Comparison of ENCODE assay signal across 1 cellular context in genomic region chr10:91923371-91924211, GRCh38.
TF ChIP-seq lines count a peak whose summit lies in the region.

TSS of gene BTAF1 (plus strand) at chr10:91923770. CDS start at chr10:91924077, 307 bp downstream.

TF ChIP-seq in HEK293, 187 proteins besides CTCF, POLR2A, EP300 and RAD21 (continued from another document and continues in another):
- peak; percentile 91 for TF ChIP-seq ZNF518A (tag by site-specific recombination; conservative IDR thresholded peaks at IDR 0.05; ENCODE audit: low read depth)
- TF ChIP-seq ZNF654 (tag by site-specific recombination; IDR thresholded peaks at IDR 0.05; ENCODE audit: low read depth) = no peak; the same call in 1 of the 2 replicates
- no peak for TF ChIP-seq ZNF214 (tag by site-specific recombination; IDR thresholded peaks at IDR 0.05; ENCODE audit: borderline replicate concordance)
- TF ChIP-seq ZNF423 (tag by site-specific recombination; IDR thresholded peaks at IDR 0.05) = no peak
- no peak for TF ChIP-seq ZNF658 (tag by site-specific recombination; IDR thresholded peaks at IDR 0.05)
- peak; percentile 76; the same call in 1 of the 2 replicates for TF ChIP-seq ZEB2 (tag by site-specific recombination; IDR thresholded peaks at IDR 0.05)
- no peak for TF ChIP-seq REST (tag by site-specific recombination; IDR thresholded peaks at IDR 0.05)
- TF ChIP-seq ZBTB7A (tag by site-specific recombination; IDR thresholded peaks at IDR 0.05; ENCODE audit: low read depth) = no peak
- no peak for TF ChIP-seq SALL2 (tag by site-specific recombination; IDR thresholded peaks at IDR 0.05; ENCODE audit: borderline replicate concordance)
- peak; percentile 44 for TF ChIP-seq ZNF2 (tag by site-specific recombination; IDR thresholded peaks at IDR 0.05)
- TF ChIP-seq ZNF335 (tag by site-specific recombination; conservative IDR thresholded peaks at IDR 0.05) = peak; percentile 91
- peak; percentile 56; the same call in 1 of the 2 replicates for TF ChIP-seq ZNF600 (tag by site-specific recombination; IDR thresholded peaks at IDR 0.05)
- TF ChIP-seq ATF2 (tag by site-specific recombination; IDR thresholded peaks at IDR 0.05; ENCODE audit: low read depth) = peak; percentile 91
- TF ChIP-seq ZNF585B (tag by site-specific recombination; IDR thresholded peaks at IDR 0.05) = no peak
- 0 out of 2 replicates have a peak, but pooled peaks have one; percentile 10 for TF ChIP-seq ZSCAN4 (tag by site-specific recombination; IDR thresholded peaks at IDR 0.05)
- TF ChIP-seq ZNF843 (tag by site-specific recombination; IDR thresholded peaks at IDR 0.05) = no peak
- TF ChIP-seq ZNF610 (tag by site-specific recombination; IDR thresholded peaks at IDR 0.05; ENCODE audit: borderline replicate concordance) = peak; percentile 95
- TF ChIP-seq ZNF626 (tag by site-specific recombination; IDR thresholded peaks at IDR 0.05) = no peak
- peak; percentile 85 for TF ChIP-seq ZNF501 (tag by site-specific recombination; IDR thresholded peaks at IDR 0.05)
- TF ChIP-seq TCF7L2 (IDR thresholded peaks at IDR 0.05; ENCODE audit: borderline replicate concordance, low read depth, low read length) = peak; percentile 46; the same call in 1 of the 2 replicates
- no peak for TF ChIP-seq ZNF830 (tag by site-specific recombination; IDR thresholded peaks at IDR 0.05; ENCODE audit: low read depth)
- TF ChIP-seq ZNF521 (tag by site-specific recombination; IDR thresholded peaks at IDR 0.05) = no peak
- TF ChIP-seq HOXC10 (CRISPR knock-in tag; IDR thresholded peaks at IDR 0.05) = peak; percentile 80; the same call in 1 of the 2 replicates
- TF ChIP-seq ZNF473 (tag by site-specific recombination; IDR thresholded peaks at IDR 0.05) = no peak
- peak; percentile 90 for TF ChIP-seq MYNN (tag by site-specific recombination; IDR thresholded peaks at IDR 0.05; ENCODE audit: borderline replicate concordance)
- TF ChIP-seq EGR2 (tag by site-specific recombination; IDR thresholded peaks at IDR 0.05; ENCODE audit: low read depth) = peak; percentile 54; the same call in 1 of the 2 replicates
- no peak for TF ChIP-seq ZNF670 (tag by site-specific recombination; IDR thresholded peaks at IDR 0.05; ENCODE audit: low read depth)
- TF ChIP-seq ZBTB48 (tag by site-specific recombination; IDR thresholded peaks at IDR 0.05) = peak; percentile 51
- TF ChIP-seq ZBTB44 (tag by site-specific recombination; IDR thresholded peaks at IDR 0.05) = no peak
- no peak for TF ChIP-seq YY2 (tag by site-specific recombination; IDR thresholded peaks at IDR 0.05)
- TF ChIP-seq ZNF792 (tag by site-specific recombination; IDR thresholded peaks at IDR 0.05) = no peak
- TF ChIP-seq ZNF624 (tag by site-specific recombination; IDR thresholded peaks at IDR 0.05) = no peak
- 0 out of 2 replicates have a peak, but pooled peaks have one; percentile 14 for TF ChIP-seq ZNF449 (tag by site-specific recombination; IDR thresholded peaks at IDR 0.05)
- TF ChIP-seq ZNF580 (tag by site-specific recombination; IDR thresholded peaks at IDR 0.05) = peak; percentile 70; the same call in 1 of the 2 replicates
- peak; percentile 94 for TF ChIP-seq ZNF660 (tag by site-specific recombination; IDR thresholded peaks at IDR 0.05)
- no peak for TF ChIP-seq GFI1B (tag by site-specific recombination; IDR thresholded peaks at IDR 0.05)
- TF ChIP-seq ZNF324 (tag by site-specific recombination; IDR thresholded peaks at IDR 0.05) = 0 out of 2 replicates have a peak, but pooled peaks have one; percentile 15
- no peak for TF ChIP-seq ZNF701 (tag by site-specific recombination; IDR thresholded peaks at IDR 0.05)
- TF ChIP-seq ZNF768 (tag by site-specific recombination; IDR thresholded peaks at IDR 0.05) = no peak
- no peak for TF ChIP-seq IKZF3 (tag by site-specific recombination; IDR thresholded peaks at IDR 0.05)
- peak; percentile 26; the same call in 1 of the 2 replicates for TF ChIP-seq GLIS1 (tag by site-specific recombination; IDR thresholded peaks at IDR 0.05)
- TF ChIP-seq ZNF132 (tag by site-specific recombination; IDR thresholded peaks at IDR 0.05; ENCODE audit: borderline replicate concordance) = no peak
- peak; percentile 84 for TF ChIP-seq ZSCAN30 (tag by site-specific recombination; IDR thresholded peaks at IDR 0.05)
- no peak for TF ChIP-seq ZNF544 (tag by site-specific recombination; IDR thresholded peaks at IDR 0.05)
- no peak for TF ChIP-seq ZNF398 (tag by site-specific recombination; IDR thresholded peaks at IDR 0.05)
- TF ChIP-seq AEBP2 (tag by site-specific recombination; IDR thresholded peaks at IDR 0.05; ENCODE audit: borderline replicate concordance) = no peak
- TF ChIP-seq SCRT2 (tag by site-specific recombination; IDR thresholded peaks at IDR 0.05) = no peak
